8 cellular contexts compared by ENCODE assay signal in the genomic region with DNA sequence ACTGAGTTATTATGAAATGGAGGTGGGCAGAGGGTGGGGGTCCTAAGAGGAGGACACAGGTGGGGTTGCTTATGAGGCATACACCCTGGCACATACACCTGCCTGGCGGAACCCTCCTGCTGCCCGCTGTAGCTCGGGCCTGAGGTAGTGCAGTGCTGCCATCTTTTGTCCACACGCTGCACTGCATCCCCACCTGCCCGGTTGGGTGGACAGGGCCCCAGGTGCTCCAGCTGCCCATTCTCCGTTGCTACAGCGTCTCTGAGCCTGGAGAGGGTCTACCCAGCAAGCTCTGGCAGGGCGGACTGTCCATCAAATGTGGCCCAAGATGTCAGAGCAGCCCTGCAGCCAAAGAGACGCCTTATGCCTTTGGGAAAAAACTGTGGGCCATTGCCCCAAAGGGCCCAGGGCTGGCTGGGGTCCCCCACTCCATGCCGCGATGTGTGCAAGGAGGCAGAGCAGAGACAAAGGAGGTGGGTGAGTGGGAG.
A peak's percentile ranks its signal among the peaks of the same experiment; 100 is the strongest.
DNase-seq lines count a peak whose midpoint lies in the region; ATAC-seq and TF ChIP-seq lines count a peak whose summit lies in the region.

No MANE protein-coding gene starts in this region.

- no peak overlapping the region for H4K91ac ChIP-seq in mesenchymal stem cell (ENCODE audit: low read length)

- H2BK120ac ChIP-seq in mesenchymal stem cell (ENCODE audit: low read depth, low read length): no peak overlapping the region

- no peak overlapping the region for H2AFZ ChIP-seq in mesenchymal stem cell (ENCODE audit: low read depth, low read length)

- no peak overlapping the region for H3K4ac ChIP-seq in mesenchymal stem cell (ENCODE audit: low read depth in 1 of 2, low read length in 2 of 2)

- ATAC-seq in GM19023 (IDR thresholded peaks at IDR 0.05; ENCODE audit: unreplicated experiment) (peak; percentile 57), HG03457 (IDR thresholded peaks at IDR 0.05; ENCODE audit: unreplicated experiment) (no peak)

- no peak overlapping the region for H3K14ac ChIP-seq in mesenchymal stem cell (ENCODE audit: low read length in 2 of 2)

- H3K23ac ChIP-seq in mesenchymal stem cell (ENCODE audit: low read length in 2 of 2): no peak overlapping the region

- H3K9me3 ChIP-seq in BE2C (no peaks in the 10 kb centered on the region), mesenchymal stem cell (ENCODE audit: control insufficient read depth, low read length) (peaks cover 3% of the 10 kb centered on the region)

- H3K4me1 ChIP-seq in BE2C: no peaks in the 10 kb centered on the region
- H3K4me1 ChIP-seq in mesenchymal stem cell (ENCODE audit: control insufficient read depth, insufficient read depth, low read depth, low read length): no peaks in the 10 kb centered on the region

- 36% methylated on average over 11 of the region's 11 CpGs for WGBS in mesenchymal stem cell

- H3K79me1 ChIP-seq in mesenchymal stem cell (replicated peaks; ENCODE audit: low read length, poor library complexity, severe bottlenecking): no peaks in the 10 kb centered on the region

- DNase-seq in BE2C (peak; percentile 69), NCI-H2227 (lab: John Stamatoyannopoulos, UW; ENCODE audit: unreplicated experiment) (peak; percentile 74), astrocyte of the hippocampus (ENCODE audit: low read depth, low spot score) (peak; percentile 69), kidney epithelial cell (ENCODE audit: low read depth) (no peak), ureter (ENCODE audit: low spot score) (peak; percentile 29), mesenchymal stem cell (no peak)

- H3K27me3 ChIP-seq in BE2C (no peaks in the 10 kb centered on the region), kidney epithelial cell (ENCODE audit: control insufficient read depth, insufficient read depth, low read length) (peaks cover 4% of the 10 kb centered on the region), mesenchymal stem cell (ENCODE audit: control insufficient read depth in 1 of 2, insufficient read depth in 1 of 2, low read length in 2 of 2) (peaks cover 23 to 42% of the 10 kb centered on the region in 2 experiments)

- H2BK5ac ChIP-seq in mesenchymal stem cell (ENCODE audit: low read depth, low read length, poor library complexity, severe bottlenecking): no peak overlapping the region

- TF ChIP-seq CTCF in BE2C (IDR thresholded peaks at IDR 0.05; ENCODE audit: low read depth, low read length) (peak; percentile 95), kidney epithelial cell (IDR thresholded peaks at IDR 0.05; ENCODE audit: insufficient read depth, low read length, poor library complexity, severe bottlenecking) (peak; percentile 80)

- no peak overlapping the region for H2BK15ac ChIP-seq in mesenchymal stem cell (ENCODE audit: low read depth, poor library complexity, severe bottlenecking)

- H3K27ac ChIP-seq in mesenchymal stem cell (ENCODE audit: low read length, poor library complexity, severe bottlenecking): no peak overlapping the region

- H2AK5ac ChIP-seq in mesenchymal stem cell (ENCODE audit: low read length, severe bottlenecking): no peak overlapping the region

- no peaks in the 10 kb centered on the region for H3K36me3 ChIP-seq in BE2C
- no peaks in the 10 kb centered on the region for H3K36me3 ChIP-seq in kidney epithelial cell (ENCODE audit: control insufficient read depth, insufficient read depth, low read length)
- no peaks in the 10 kb centered on the region for H3K36me3 ChIP-seq in mesenchymal stem cell (ENCODE audit: control insufficient read depth in 1 of 2, insufficient read depth in 2 of 2, low read depth in 1 of 2, low read length in 2 of 2)

- no peak overlapping the region for H3K18ac ChIP-seq in mesenchymal stem cell (ENCODE audit: low read depth in 1 of 2, low read length in 2 of 2)

- no peak overlapping the region for H2BK12ac ChIP-seq in mesenchymal stem cell (ENCODE audit: low read length in 2 of 2)

- H4K8ac ChIP-seq in mesenchymal stem cell (ENCODE audit: low read length): no peak overlapping the region

- H3K4me3 ChIP-seq in BE2C (ENCODE audit: low read depth, low read length) (no peak overlapping the region), kidney epithelial cell (ENCODE audit: low read depth, low read length) (no peak overlapping the region), mesenchymal stem cell (ENCODE audit: insufficient read depth in 1 of 2, low read depth in 1 of 2, low read length in 2 of 2) (no peak overlapping the region)

- no peak overlapping the region for H3K9ac ChIP-seq in mesenchymal stem cell (ENCODE audit: low read length)

- H3K4me2 ChIP-seq in mesenchymal stem cell (ENCODE audit: low read length, poor library complexity, severe bottlenecking): no peak overlapping the region

Comparison
In these comparisons a context has a peak if more than half of its experiments do, and no peak if none do; other contexts are left out.
1. DNase-seq: peak in BE2C (single experiment), NCI-H2227 (single experiment), astrocyte of the hippocampus (single experiment) and ureter (single experiment); none in kidney epithelial cell (single experiment) and mesenchymal stem cell (single experiment).